ENCODE assay signal across 1 cellular context in the genomic region with DNA sequence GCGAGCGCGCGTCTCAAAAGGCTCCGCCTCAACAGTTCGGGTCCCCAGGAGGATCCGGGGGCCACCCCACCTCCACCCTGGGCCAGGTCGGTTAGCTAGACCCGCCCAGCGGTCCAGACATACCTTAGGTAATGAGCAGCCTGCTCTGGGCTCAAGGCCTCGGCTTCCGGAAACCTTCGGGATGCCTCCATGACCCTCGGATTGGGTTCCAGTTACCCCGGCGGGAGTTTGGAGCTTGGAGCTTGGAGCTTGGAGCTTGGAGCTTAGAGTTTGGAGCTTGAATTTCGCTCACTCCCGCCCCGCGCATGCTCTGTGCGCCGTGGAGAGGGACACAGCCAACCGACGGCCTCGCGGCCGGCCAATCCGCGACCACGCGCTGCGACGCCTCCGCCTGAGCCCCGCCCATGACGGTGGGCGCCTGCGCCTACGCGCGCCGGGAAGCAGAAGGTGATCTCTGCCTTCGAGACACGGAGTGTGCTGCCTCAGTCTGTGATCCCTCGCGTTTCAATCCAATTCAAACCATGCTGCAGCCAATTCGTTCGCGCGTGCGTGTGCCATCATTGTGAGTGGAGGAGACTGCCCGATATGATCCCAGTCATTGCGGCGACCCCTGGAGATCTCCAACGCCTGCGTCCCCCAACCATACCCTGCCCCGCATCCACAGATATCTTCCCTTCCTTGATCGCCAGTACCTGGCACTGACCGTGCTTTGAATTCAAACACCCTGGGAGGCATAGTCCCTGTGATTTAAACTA.
TF ChIP-seq lines count a peak whose summit lies in the region.

A gene with protein sequence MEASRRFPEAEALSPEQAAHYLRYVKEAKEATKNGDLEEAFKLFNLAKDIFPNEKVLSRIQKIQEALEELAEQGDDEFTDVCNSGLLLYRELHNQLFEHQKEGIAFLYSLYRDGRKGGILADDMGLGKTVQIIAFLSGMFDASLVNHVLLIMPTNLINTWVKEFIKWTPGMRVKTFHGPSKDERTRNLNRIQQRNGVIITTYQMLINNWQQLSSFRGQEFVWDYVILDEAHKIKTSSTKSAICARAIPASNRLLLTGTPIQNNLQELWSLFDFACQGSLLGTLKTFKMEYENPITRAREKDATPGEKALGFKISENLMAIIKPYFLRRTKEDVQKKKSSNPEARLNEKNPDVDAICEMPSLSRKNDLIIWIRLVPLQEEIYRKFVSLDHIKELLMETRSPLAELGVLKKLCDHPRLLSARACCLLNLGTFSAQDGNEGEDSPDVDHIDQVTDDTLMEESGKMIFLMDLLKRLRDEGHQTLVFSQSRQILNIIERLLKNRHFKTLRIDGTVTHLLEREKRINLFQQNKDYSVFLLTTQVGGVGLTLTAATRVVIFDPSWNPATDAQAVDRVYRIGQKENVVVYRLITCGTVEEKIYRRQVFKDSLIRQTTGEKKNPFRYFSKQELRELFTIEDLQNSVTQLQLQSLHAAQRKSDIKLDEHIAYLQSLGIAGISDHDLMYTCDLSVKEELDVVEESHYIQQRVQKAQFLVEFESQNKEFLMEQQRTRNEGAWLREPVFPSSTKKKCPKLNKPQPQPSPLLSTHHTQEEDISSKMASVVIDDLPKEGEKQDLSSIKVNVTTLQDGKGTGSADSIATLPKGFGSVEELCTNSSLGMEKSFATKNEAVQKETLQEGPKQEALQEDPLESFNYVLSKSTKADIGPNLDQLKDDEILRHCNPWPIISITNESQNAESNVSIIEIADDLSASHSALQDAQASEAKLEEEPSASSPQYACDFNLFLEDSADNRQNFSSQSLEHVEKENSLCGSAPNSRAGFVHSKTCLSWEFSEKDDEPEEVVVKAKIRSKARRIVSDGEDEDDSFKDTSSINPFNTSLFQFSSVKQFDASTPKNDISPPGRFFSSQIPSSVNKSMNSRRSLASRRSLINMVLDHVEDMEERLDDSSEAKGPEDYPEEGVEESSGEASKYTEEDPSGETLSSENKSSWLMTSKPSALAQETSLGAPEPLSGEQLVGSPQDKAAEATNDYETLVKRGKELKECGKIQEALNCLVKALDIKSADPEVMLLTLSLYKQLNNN (minus strand): TSS at position 307 of the 755 bp plus-strand sequence. CDS start 116 bp downstream, at position 191.

TF ChIP-seq in IMR-90, 13 proteins besides CTCF, POLR2A, EP300 and RAD21:
- TF ChIP-seq BHLHE40 (IDR thresholded peaks at IDR 0.05; ENCODE audit: low read depth, low read length) (no peak), RCOR1 (IDR thresholded peaks at IDR 0.05; ENCODE audit: insufficient replicate concordance, low read length) (no peak), FOS (IDR thresholded peaks at IDR 0.05; ENCODE audit: low read depth, low read length) (no peak), RFX5 (IDR thresholded peaks at IDR 0.05; ENCODE audit: low read depth, low read length) (no peak), CEBPB (IDR thresholded peaks at IDR 0.05; ENCODE audit: low read depth, low read length) (no peak), SMC3 (IDR thresholded peaks at IDR 0.05; ENCODE audit: low read depth, low read length) (no peak), MXI1 (IDR thresholded peaks at IDR 0.05; ENCODE audit: borderline replicate concordance, low read depth, low read length) (no peak), MAZ (IDR thresholded peaks at IDR 0.05; ENCODE audit: borderline replicate concordance, low read depth, low read length) (no peak), NFE2L2 (IDR thresholded peaks at IDR 0.05; ENCODE audit: low read depth, low read length) (no peak), CHD1 (IDR thresholded peaks at IDR 0.05; ENCODE audit: low read depth, low read length) (no peak), MAFK (IDR thresholded peaks at IDR 0.05; ENCODE audit: low read depth, low read length) (no peak)
- TF ChIP-seq, protein P1, sequence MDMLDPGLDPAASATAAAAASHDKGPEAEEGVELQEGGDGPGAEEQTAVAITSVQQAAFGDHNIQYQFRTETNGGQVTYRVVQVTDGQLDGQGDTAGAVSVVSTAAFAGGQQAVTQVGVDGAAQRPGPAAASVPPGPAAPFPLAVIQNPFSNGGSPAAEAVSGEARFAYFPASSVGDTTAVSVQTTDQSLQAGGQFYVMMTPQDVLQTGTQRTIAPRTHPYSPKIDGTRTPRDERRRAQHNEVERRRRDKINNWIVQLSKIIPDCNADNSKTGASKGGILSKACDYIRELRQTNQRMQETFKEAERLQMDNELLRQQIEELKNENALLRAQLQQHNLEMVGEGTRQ (IDR thresholded peaks at IDR 0.05; ENCODE audit: low read depth, low read length) = no peak
- TF ChIP-seq, protein P2, sequence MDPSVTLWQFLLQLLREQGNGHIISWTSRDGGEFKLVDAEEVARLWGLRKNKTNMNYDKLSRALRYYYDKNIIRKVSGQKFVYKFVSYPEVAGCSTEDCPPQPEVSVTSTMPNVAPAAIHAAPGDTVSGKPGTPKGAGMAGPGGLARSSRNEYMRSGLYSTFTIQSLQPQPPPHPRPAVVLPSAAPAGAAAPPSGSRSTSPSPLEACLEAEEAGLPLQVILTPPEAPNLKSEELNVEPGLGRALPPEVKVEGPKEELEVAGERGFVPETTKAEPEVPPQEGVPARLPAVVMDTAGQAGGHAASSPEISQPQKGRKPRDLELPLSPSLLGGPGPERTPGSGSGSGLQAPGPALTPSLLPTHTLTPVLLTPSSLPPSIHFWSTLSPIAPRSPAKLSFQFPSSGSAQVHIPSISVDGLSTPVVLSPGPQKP (IDR thresholded peaks at IDR 0.05; ENCODE audit: borderline replicate concordance, low read depth, low read length) = no peak
